Comparison of ENCODE assay signal across 16 cellular contexts in the genomic region with DNA sequence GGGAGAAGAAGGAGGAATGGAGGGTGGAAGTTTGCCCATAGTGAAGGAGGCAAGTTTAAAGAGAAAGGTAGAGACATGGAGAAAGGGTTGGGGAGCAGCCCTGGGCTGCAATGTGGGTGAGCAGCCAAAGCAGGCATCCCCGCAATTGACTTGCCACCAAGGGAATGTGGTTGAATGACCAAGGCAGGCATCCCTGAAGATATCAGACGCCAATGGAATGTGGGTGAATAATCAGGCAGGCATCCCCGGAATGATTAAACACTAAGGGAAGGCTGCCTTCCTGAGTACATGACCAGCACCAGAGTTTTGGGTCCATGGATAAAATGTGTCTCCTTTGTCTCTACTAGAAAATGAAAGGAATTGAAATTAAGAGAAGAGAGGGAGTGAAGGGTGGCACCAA. TPM values are rescaled to one million over a fixed set of nuclear protein-coding genes. Genes with fewer than 3 reads are reported as not detected.
DNase-seq lines count a peak whose midpoint lies in the region; ATAC-seq, FAIRE-seq and TF ChIP-seq lines count a peak whose summit lies in the region.
"Not testable (repeated sequence)": the region's sequence is repeated elsewhere in the genome, so short reads cannot be mapped to it uniquely, and the experiment has no call there.
"Had no signal": no experiment of that assay in that cellular context is flagged by ENCODE, and none has a peak within 500 bp of the region (broad histone marks: within the 10 kb centered on the region; RNA-seq: fewer than 3 reads in every experiment).

No MANE protein-coding gene starts in this region.

- peaks cover 14% of the 10 kb centered on the region for H3K9me3 Mint-ChIP-seq in activated naive CD8-positive, alpha-beta T cell treated with anti-CD3 and anti-CD28 coated beads, Interleukin-2, amount 10 ng/mL, durations not matched to agents 7 days and 5 days

- H3K4me1 Mint-ChIP-seq in activated naive CD8-positive, alpha-beta T cell treated with anti-CD3 and anti-CD28 coated beads, Interleukin-2, amount 10 ng/mL, durations not matched to agents 7 days and 5 days, result not testable (repeated sequence)

- H3K27me3 Mint-ChIP-seq in activated naive CD8-positive, alpha-beta T cell treated with anti-CD3 and anti-CD28 coated beads, Interleukin-2, amount 10 ng/mL, durations not matched to agents 7 days and 5 days, result peaks cover 21% of the 10 kb centered on the region

- H3K27ac Mint-ChIP-seq in activated naive CD8-positive, alpha-beta T cell treated with anti-CD3 and anti-CD28 coated beads, Interleukin-2, amount 10 ng/mL, durations not matched to agents 7 days and 5 days, result peak overlapping the region; percentile 15

- POLR2A ChIA-PET in activated naive CD8-positive, alpha-beta T cell treated with anti-CD3 and anti-CD28 coated beads, Interleukin-2, amount 10 ng/mL, durations not matched to agents 7 days and 5 days (lab: Charles Lee), result not testable (repeated sequence)

- H3K27ac ChIP-seq in mesodermal cell (ENCODE audit: low read depth, low read length, severe bottlenecking), result peak overlapping the region; percentile 58

- peaks cover 15% of the 10 kb centered on the region for H3K36me3 Mint-ChIP-seq in activated naive CD8-positive, alpha-beta T cell treated with anti-CD3 and anti-CD28 coated beads, Interleukin-2, amount 10 ng/mL, durations not matched to agents 7 days and 5 days

- H3K9me3 ChIP-seq in mesodermal cell (ENCODE audit: control insufficient read depth, low read length), result peaks cover 21% of the 10 kb centered on the region

- H3K4me3 ChIP-seq in foreskin fibroblast (ENCODE audit: low read depth in 1 of 2, low read length in 2 of 2); mesodermal cell (ENCODE audit: extremely low read depth, insufficient read depth, low read length, poor library complexity, severe bottlenecking): not testable (repeated sequence)

- FAIRE-seq in RCC 7860 (lab: Jason Lieb, UNC), result peak; percentile 86

- not testable (repeated sequence) for ATAC-seq in activated naive CD8-positive, alpha-beta T cell treated with anti-CD3 and anti-CD28 coated beads, Interleukin-2, amount 10 ng/mL, durations not matched to agents 7 days and 5 days (ENCODE audit: low read depth)

- not testable (repeated sequence) for TF ChIP-seq CTCF in foreskin fibroblast (IDR thresholded peaks at IDR 0.05; ENCODE audit: low read depth, low read length)

- DNase-seq in A172 (ENCODE audit: low spot score), result peak; percentile 96
- DNase-seq in Daoy (ENCODE audit: low read depth), result peak; percentile 88
- DNase-seq in HS-27A (ENCODE audit: low read depth), result peak; percentile 85
- DNase-seq in RCC 7860 (ENCODE audit: low spot score), result peak; percentile 89
- not testable (repeated sequence) for DNase-seq in activated naive CD8-positive, alpha-beta T cell treated with anti-CD3 and anti-CD28 coated beads, Interleukin-2, amount 10 ng/mL, durations not matched to agents 7 days and 5 days
- DNase-seq in dedifferentiated amniotic fluid mesenchymal stem cell (ENCODE audit: extremely low spot score), result peak; percentile 66
- DNase-seq in foreskin fibroblast, result peak; percentile 68 to 78

- not testable (repeated sequence) for H3K4me1 ChIP-seq in mesodermal cell (ENCODE audit: control insufficient read depth, insufficient read depth, low read length, poor library complexity, severe bottlenecking)

- 74 to 97% methylated on average over 3 of the region's 3 CpGs for WGBS in mesodermal cell (ENCODE audit: insufficient coverage in 2 of 2), 2 experiments

- H3K36me3 ChIP-seq in mesodermal cell (ENCODE audit: control insufficient read depth, insufficient read depth, low read length), result not testable (repeated sequence)

- not testable (repeated sequence) for H3K4me3 Mint-ChIP-seq in activated naive CD8-positive, alpha-beta T cell treated with anti-CD3 and anti-CD28 coated beads, Interleukin-2, amount 10 ng/mL, durations not matched to agents 7 days and 5 days

RNA-seq across cellular contexts. Expression of a gene that starts 39.8 kb away (rescaled TPM):
- total RNA-seq in A172 (2014; rRNA removed; shearing (Covaris generic)), result not detected in 2 replicates
- not detected in 2 replicates for total RNA-seq in Daoy (2014; rRNA removed; shearing (Covaris generic))
- total RNA-seq in activated naive CD8-positive, alpha-beta T cell treated with anti-CD3 and anti-CD28 coated beads, Interleukin-2, amount 10 ng/mL, durations not matched to agents 7 days and 5 days, result 1 to 10 TPM in 1 of 2 experiments, under 1 TPM in 1; 0.50 to 1.3 TPM
- polyA plus RNA-seq in mesodermal cell (2013, experiment 1 of 2), result not detected
- polyA plus RNA-seq in mesodermal cell (2013, experiment 2 of 2), result not detected
- total RNA-seq: esophagus mucosa, hepatocyte, lung microvascular endothelial cell, osteocyte had no signal

RNA-seq across cellular contexts. Expression of a gene that starts 53.5 kb away (rescaled TPM):
- 0.05 TPM in 1 of 2 replicates, not detected in the other for total RNA-seq in A172 (2014; rRNA removed; shearing (Covaris generic))
- not detected in 2 replicates for total RNA-seq in Daoy (2014; rRNA removed; shearing (Covaris generic))
- not detected for total RNA-seq in activated naive CD8-positive, alpha-beta T cell treated with anti-CD3 and anti-CD28 coated beads, Interleukin-2, amount 10 ng/mL, durations not matched to agents 7 days and 5 days
- 0.29 TPM for polyA plus RNA-seq in mesodermal cell (2013, experiment 1 of 2)
- not detected for polyA plus RNA-seq in mesodermal cell (2013, experiment 2 of 2)
- total RNA-seq: CD4-positive, CD25-positive, alpha-beta regulatory T cell; lung microvascular endothelial cell; naive thymus-derived CD4-positive, alpha-beta T cell; osteocyte; T-helper 2 cell treated with Interferon-gamma antibody and Interleukin-4, amounts not matched to agents 100 ng/mL and 5 ng/mL, for 36 hours; urinary bladder had no signal
- polyA plus RNA-seq: CD4-positive, CD25-positive, alpha-beta regulatory T cell; naive thymus-derived CD4-positive, alpha-beta T cell; urinary bladder had no signal
